In the genomic region with DNA sequence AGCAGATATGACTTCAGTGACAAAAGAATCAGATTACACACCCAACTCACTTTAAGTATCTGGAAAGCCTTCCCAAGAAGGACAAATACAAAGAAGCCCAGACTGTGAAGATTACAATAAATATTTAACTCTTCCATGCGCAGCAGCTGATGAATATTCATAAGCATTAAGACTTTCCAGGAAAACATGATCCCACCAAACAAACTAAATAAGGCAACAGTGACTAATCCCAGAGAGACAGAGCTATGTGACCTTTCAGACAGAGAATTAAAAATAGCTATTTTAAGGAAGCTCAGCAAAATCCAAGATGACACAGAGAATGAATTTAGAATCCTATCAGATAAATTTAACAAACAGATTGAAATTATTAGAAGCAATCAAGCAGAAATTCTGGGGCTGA, we compare ENCODE assay signal across 24 cellular contexts.
A peak's percentile ranks its signal among the peaks of the same experiment; 100 is the strongest.
DNase-seq lines count a peak whose midpoint lies in the region; ATAC-seq and TF ChIP-seq lines count a peak whose summit lies in the region.
"Had no signal": no experiment of that assay in that cellular context is flagged by ENCODE, and none has a peak within 500 bp of the region (broad histone marks: within the 10 kb centered on the region; RNA-seq: fewer than 3 reads in every experiment).

No MANE protein-coding gene starts in this region.

- H3K9me3 ChIP-seq in IMR-90 (ENCODE audit: control insufficient read depth, insufficient read depth, low read length) = no peaks in the 10 kb centered on the region
- no peaks in the 10 kb centered on the region for H3K9me3 ChIP-seq in stomach
- H3K9me3 ChIP-seq: testis, vagina had no signal

- H3K36me3 ChIP-seq in IMR-90 (ENCODE audit: control insufficient read depth, insufficient read depth, low read length) (no peaks in the 10 kb centered on the region), brain microvascular endothelial cell (replicated peaks) (no peaks in the 10 kb centered on the region), stomach (no peaks in the 10 kb centered on the region)
- H3K36me3 ChIP-seq: heart left ventricle, vagina had no signal

- H3K4ac ChIP-seq in IMR-90 (ENCODE audit: low read depth, low read length) = no peak overlapping the region

- in situ Hi-C loops in IMR-90 (cut with MboI; ENCODE audit: low sequenced_read_pairs) = no loop called here
- in situ Hi-C loops in brain microvascular endothelial cell (cut with HindIII; ENCODE audit: low pct_ligation_motif_present, low sequenced_read_pairs) = no loop called here

- no peak overlapping the region; the same call in 1 of the 2 replicates for H3K4me2 ChIP-seq in IMR-90 (ENCODE audit: low read depth, low read length)

- BruUV-seq in IMR-90 (replicated peaks; lab: Mats Ljungman, UMichigan) = no TSS peak

- no peak overlapping the region for H2BK20ac ChIP-seq in IMR-90 (ENCODE audit: low read depth, low read length)

- no peak overlapping the region for H2BK15ac ChIP-seq in IMR-90 (ENCODE audit: low read depth, low read length)

- TF ChIP-seq POLR2A in IMR-90 (IDR thresholded peaks at IDR 0.05; ENCODE audit: low read depth, low read length) (no peak), stomach (IDR thresholded peaks at IDR 0.05) (no peak)

- H3K23ac ChIP-seq in IMR-90 (ENCODE audit: low read depth, low read length) = no peak overlapping the region

- no peak overlapping the region for H3K14ac ChIP-seq in IMR-90 (replicated peaks; ENCODE audit: low read depth, low read length)

- no peaks in the 10 kb centered on the region for H3K27me3 ChIP-seq in IMR-90 (ENCODE audit: control insufficient read depth, insufficient read depth, low read length)
- H3K27me3 ChIP-seq in brain microvascular endothelial cell (replicated peaks) = no peaks in the 10 kb centered on the region
- no peaks in the 10 kb centered on the region for H3K27me3 ChIP-seq in stomach
- H3K27me3 ChIP-seq: heart left ventricle, testis, vagina had no signal

- no peak overlapping the region for H4K8ac ChIP-seq in IMR-90 (ENCODE audit: low read depth in 2 of 2, low read length in 2 of 2)

- H3K4me3 ChIP-seq in IMR-90 (ENCODE audit: insufficient read depth, low read depth, low read length) (no peak overlapping the region), brain microvascular endothelial cell (ENCODE audit: low read depth, low read length) (no peak overlapping the region), stomach (no peak overlapping the region)
- H3K4me3 ChIP-seq: coronary artery, heart left ventricle, testis, vagina had no signal

- CTCF ChIA-PET in IMR-90 (lab: Yijun Ruan, JAX) = interaction anchor here (0.6 to 1.1 kb wide), 3 partner anchors 9 to 221 kb away, joined by 3 read pairs; no protein-coding TSS in a partner anchor

- no peak overlapping the region for H3K27ac ChIP-seq in IMR-90 (ENCODE audit: insufficient read depth, low read length)
- H3K27ac ChIP-seq in brain microvascular endothelial cell = no peak overlapping the region
- no peak overlapping the region for H3K27ac ChIP-seq in stomach
- H3K27ac ChIP-seq: coronary artery, heart left ventricle, testis, vagina had no signal

- no peak overlapping the region for H2BK120ac ChIP-seq in IMR-90 (ENCODE audit: low read depth, low read length)

- TF ChIP-seq CTCF in AG09319 (IDR thresholded peaks at IDR 0.05; ENCODE audit: low read depth, low read length) (no peak), IMR-90 (conservative IDR thresholded peaks at IDR 0.05; ENCODE audit: low read depth, low read length) (no peak), brain microvascular endothelial cell (IDR thresholded peaks at IDR 0.05; ENCODE audit: low read depth, low read length, missing control alignments) (no peak), stomach (IDR thresholded peaks at IDR 0.05) (no peak)

- no CpG with 5 or more reads among the region's 1 CpG for WGBS in IMR-90 (ENCODE audit: extremely low coverage in 2 of 2, insufficient read length in 1 of 2), 2 experiments
- 64 to 83% (median 77%) methylated on average over 1 of the region's 1 CpG for WGBS in stomach, 5 donors

- ATAC-seq in IMR-90 (ENCODE audit: low read depth) (peak; percentile 42; the same call in 1 of the 2 replicates), GM18867 (IDR thresholded peaks at IDR 0.05; ENCODE audit: unreplicated experiment) (no peak)
- ATAC-seq: esophagus mucosa; heart left ventricle; natural killer cell; Right ventricle myocardium inferior; stimulated activated memory B cell treated with anti-CD40 and anti-IgM and Interleukin-4, amounts not matched to agents 10 μg/mL and 1 μg/mL and 100 μg/mL, for 72 hours had no signal

- H3K4me1 ChIP-seq in IMR-90 (ENCODE audit: control insufficient read depth, insufficient read depth, low read length) (peaks cover 2% of the 10 kb centered on the region; the same call in 1 of the 2 replicates), stomach (no peaks in the 10 kb centered on the region)
- H3K4me1 ChIP-seq: heart left ventricle, testis, vagina had no signal

- H2AK9ac ChIP-seq in IMR-90 (replicated peaks; ENCODE audit: low read depth, low read length, poor library complexity) = no peak overlapping the region

- H3K9ac ChIP-seq in IMR-90 (ENCODE audit: low read depth, low read length) = no peak overlapping the region

- intact Hi-C loops in IMR-90 (cut with micrococcal nuclease) (no loop called here), stomach (cut with DNase I; ENCODE audit: low total_unique reads) (no loop called here)

- no peak overlapping the region for H2AFZ ChIP-seq in IMR-90 (replicated peaks; ENCODE audit: low read length, poor library complexity)

- no peak overlapping the region for H3K56ac ChIP-seq in IMR-90 (ENCODE audit: extremely low read depth, insufficient read depth, low read length)

- dilution Hi-C loops in IMR-90 (cut with HindIII; ENCODE audit: low sequenced_read_pairs, unreplicated experiment) = no loop called here

- H4K20me1 ChIP-seq in IMR-90 (ENCODE audit: insufficient read depth, low read length) = no peaks in the 10 kb centered on the region

- H3K79me1 ChIP-seq in IMR-90 (ENCODE audit: low read depth in 1 of 2, low read length in 2 of 2) = no peaks in the 10 kb centered on the region

- TF ChIP-seq RAD21 in IMR-90 (IDR thresholded peaks at IDR 0.05; ENCODE audit: low read length) = no peak

- H4K91ac ChIP-seq in IMR-90 (ENCODE audit: insufficient read depth, low read depth, low read length) = no peak overlapping the region

- H2AK5ac ChIP-seq in IMR-90 (ENCODE audit: low read depth, low read length) = no peak overlapping the region

- no peak overlapping the region for H2BK5ac ChIP-seq in IMR-90 (ENCODE audit: low read depth, low read length, poor library complexity, severe bottlenecking)

- no peak for TF ChIP-seq EP300 in stomach (IDR thresholded peaks at IDR 0.05)

- no peaks in the 10 kb centered on the region for H3K9me1 ChIP-seq in IMR-90 (ENCODE audit: insufficient read depth, low read length)

- DNase-seq in AG09319 (ENCODE audit: extremely low read depth, low read depth) = peak; percentile 22
- DNase-seq in IMR-90 = peak; percentile 53
- DNase-seq in brain microvascular endothelial cell = peak; percentile 5
- peak; percentile 2 for DNase-seq in hepatic stellate cell (ENCODE audit: low spot score)
- DNase-seq in stomach = no peak
- DNase-seq in NCI-H226 = no peak
- DNase-seq in RPMI8226 = no peak
- DNase-seq: activated CD4-positive, CD25-positive, alpha-beta regulatory T cell treated with anti-CD3 and anti-CD28 coated beads, Interleukin-2, amount 50 U/mL, for 72 hours; activated T-cell treated with anti-CD3 and anti-CD28 coated beads, Interleukin-2, amount 50 U/mL, for 24 hours; C1 segment of cervical spinal cord; heart left ventricle; mesendoderm; natural killer cell; NCI-H1105 treated with DMSO at 0.1 percent for 48 hours; NCI-H2029; NCI-H2227 treated with DMSO at 0.1 percent for 48 hours; retina; testis had no signal

- H3K18ac ChIP-seq in IMR-90 (ENCODE audit: low read depth, low read length) = no peak overlapping the region

- POLR2A ChIA-PET in IMR-90 (lab: Charles Lee; ENCODE audit: unreplicated experiment) = no interaction called here

- no peak overlapping the region for H4K5ac ChIP-seq in IMR-90 (ENCODE audit: low read depth, low read length)

TF ChIP-seq in IMR-90, 13 proteins besides CTCF, POLR2A, EP300 and RAD21:
- no peak for TF ChIP-seq RFX5 (IDR thresholded peaks at IDR 0.05; ENCODE audit: low read depth, low read length)
- TF ChIP-seq BHLHE40 (IDR thresholded peaks at IDR 0.05; ENCODE audit: low read depth, low read length) = no peak
- TF ChIP-seq MAFK (IDR thresholded peaks at IDR 0.05; ENCODE audit: low read depth, low read length) = 0 out of 2 replicates have a peak, but pooled peaks have one; percentile 16

Comparison
In these comparisons a context has a peak if more than half of its experiments do, and no peak if none do; other contexts are left out.
1. DNase-seq: peak in AG09319 (single experiment), IMR-90 (single experiment), brain microvascular endothelial cell (single experiment) and hepatic stellate cell (single experiment); none in stomach (single experiment), NCI-H226 (single experiment) and RPMI8226 (single experiment).